1 cellular context compared by ENCODE assay signal in the genomic region with DNA sequence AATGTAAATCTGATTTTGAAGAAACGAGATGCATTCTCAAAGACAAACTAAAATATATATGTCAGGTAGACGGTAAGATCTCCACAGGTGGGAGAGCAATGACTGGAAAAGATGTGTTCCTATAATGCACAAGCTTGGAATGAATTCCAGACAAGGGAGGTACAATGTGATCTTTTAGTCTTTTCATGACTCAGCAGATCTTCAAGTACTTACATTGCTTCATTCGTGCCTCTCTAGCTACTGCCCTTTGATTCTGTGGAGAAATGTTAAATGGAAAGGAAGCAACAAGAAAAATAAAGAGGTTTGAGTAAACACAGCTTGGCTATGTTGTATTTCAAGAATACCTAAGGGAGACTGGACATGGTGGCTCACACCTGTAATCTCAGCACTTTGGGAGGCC.
A peak's percentile ranks its signal among the peaks of the same experiment; 100 is the strongest.
TF ChIP-seq lines count a peak whose summit lies in the region.

No MANE protein-coding gene starts in this region.

TF ChIP-seq in A549, 52 proteins besides CTCF, POLR2A, EP300 and RAD21 (continued from another document):
- TF ChIP-seq NFE2L2 (conservative IDR thresholded peaks at IDR 0.05; ENCODE audit: low read length): peak; percentile 79
- TF ChIP-seq MAFK (IDR thresholded peaks at IDR 0.05; ENCODE audit: partially characterized antibody): peak; percentile 98
- TF ChIP-seq, protein P1, sequence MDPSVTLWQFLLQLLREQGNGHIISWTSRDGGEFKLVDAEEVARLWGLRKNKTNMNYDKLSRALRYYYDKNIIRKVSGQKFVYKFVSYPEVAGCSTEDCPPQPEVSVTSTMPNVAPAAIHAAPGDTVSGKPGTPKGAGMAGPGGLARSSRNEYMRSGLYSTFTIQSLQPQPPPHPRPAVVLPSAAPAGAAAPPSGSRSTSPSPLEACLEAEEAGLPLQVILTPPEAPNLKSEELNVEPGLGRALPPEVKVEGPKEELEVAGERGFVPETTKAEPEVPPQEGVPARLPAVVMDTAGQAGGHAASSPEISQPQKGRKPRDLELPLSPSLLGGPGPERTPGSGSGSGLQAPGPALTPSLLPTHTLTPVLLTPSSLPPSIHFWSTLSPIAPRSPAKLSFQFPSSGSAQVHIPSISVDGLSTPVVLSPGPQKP (IDR thresholded peaks at IDR 0.05; ENCODE audit: low read depth, low read length): no peak
- TF ChIP-seq, protein P2, sequence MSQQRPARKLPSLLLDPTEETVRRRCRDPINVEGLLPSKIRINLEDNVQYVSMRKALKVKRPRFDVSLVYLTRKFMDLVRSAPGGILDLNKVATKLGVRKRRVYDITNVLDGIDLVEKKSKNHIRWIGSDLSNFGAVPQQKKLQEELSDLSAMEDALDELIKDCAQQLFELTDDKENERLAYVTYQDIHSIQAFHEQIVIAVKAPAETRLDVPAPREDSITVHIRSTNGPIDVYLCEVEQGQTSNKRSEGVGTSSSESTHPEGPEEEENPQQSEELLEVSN (IDR thresholded peaks at IDR 0.05; ENCODE audit: borderline replicate concordance, low read depth): no peak
- no peak for TF ChIP-seq PHF8 (IDR thresholded peaks at IDR 0.05; ENCODE audit: borderline replicate concordance, low read depth)
- TF ChIP-seq EHF (CRISPR knock-in tag; IDR thresholded peaks at IDR 0.05): no peak
- no peak for TF ChIP-seq HEYL (CRISPR knock-in tag; IDR thresholded peaks at IDR 0.05)
- no peak for TF ChIP-seq RFX5 (IDR thresholded peaks at IDR 0.05)
- TF ChIP-seq HDAC2 (IDR thresholded peaks at IDR 0.05): no peak
- TF ChIP-seq CBX8 (IDR thresholded peaks at IDR 0.05): no peak
- no peak for TF ChIP-seq MAZ (IDR thresholded peaks at IDR 0.05; ENCODE audit: borderline replicate concordance, low read depth, low read length)
- TF ChIP-seq, protein P3, sequence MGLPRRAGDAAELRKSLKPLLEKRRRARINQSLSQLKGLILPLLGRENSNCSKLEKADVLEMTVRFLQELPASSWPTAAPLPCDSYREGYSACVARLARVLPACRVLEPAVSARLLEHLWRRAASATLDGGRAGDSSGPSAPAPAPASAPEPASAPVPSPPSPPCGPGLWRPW (IDR thresholded peaks at IDR 0.05): no peak
